9 cellular contexts compared by ENCODE assay signal in genomic region chr2:188788621-188789020, GRCh38.
DNase-seq lines count a peak whose midpoint lies in the region; ATAC-seq and TF ChIP-seq lines count a peak whose summit lies in the region.
"Had no signal": no experiment of that assay in that cellular context is flagged by ENCODE, and none has a peak within 500 bp of the region (broad histone marks: within the 10 kb centered on the region; RNA-seq: fewer than 3 reads in every experiment).

No MANE protein-coding gene starts in this region.

- H3K9me3 Mint-ChIP-seq in chondrocyte (ENCODE audit: low read depth), result peaks cover 5% of the 10 kb centered on the region

- peak overlapping the region; percentile 55 to 83 for H3K27ac ChIP-seq in left lung
- peak overlapping the region; percentile 70 to 89 (median 83) for H3K27ac ChIP-seq in thyroid gland

- H3K9me3 ChIP-seq in left lung (no peaks in the 10 kb centered on the region), thyroid gland (no peaks in the 10 kb centered on the region)

- H3K36me3 ChIP-seq in left lung (no peaks in the 10 kb centered on the region), thyroid gland (no peaks in the 10 kb centered on the region)

- peak overlapping the region; percentile 28 for H3K4me3 Mint-ChIP-seq in chondrocyte (ENCODE audit: unreplicated experiment)

- no peaks in the 10 kb centered on the region for H3K4me1 ChIP-seq in left lung
- peaks cover 11 to 31% of the 10 kb centered on the region in 2 donors for H3K4me1 ChIP-seq in thyroid gland

- H3K36me3 Mint-ChIP-seq in chondrocyte (ENCODE audit: low read depth), result no peaks in the 10 kb centered on the region

- peak overlapping the region; percentile 98 for H3K27ac Mint-ChIP-seq in chondrocyte (ENCODE audit: unreplicated experiment)

- peaks cover 63% of the 10 kb centered on the region for H3K4me1 Mint-ChIP-seq in chondrocyte (ENCODE audit: low read depth)

- TF ChIP-seq CTCF in chondrocyte (IDR thresholded peaks at IDR 0.05), result no peak
- TF ChIP-seq CTCF in left lung (IDR thresholded peaks at IDR 0.05), result no peak
- TF ChIP-seq CTCF in thyroid gland (IDR thresholded peaks at IDR 0.05), result no peak

- no peaks in the 10 kb centered on the region for H3K27me3 Mint-ChIP-seq in chondrocyte (ENCODE audit: low read depth)

- no peak for TF ChIP-seq POLR2A in thyroid gland (IDR thresholded peaks at IDR 0.05)

- H3K4me3 ChIP-seq in left lung, result no peak overlapping the region
- no peak overlapping the region for H3K4me3 ChIP-seq in thyroid gland (replicated peaks in 1 of 3)

- intact Hi-C loops in left lung (cut with DNase I), result no loop called here
- intact Hi-C loops in thyroid gland (cut with DNase I), result no loop called here

- DNase-seq in M059J (ENCODE audit: low read depth) (peak; percentile 83), chondrocyte (ENCODE audit: low spot score) (no peak), left lung (peak in 1 of 2 donors; percentile 51), thyroid gland (peak; percentile 65 to 71), NCI-H1092 (lab: John Stamatoyannopoulos, UW) (no peak), left lobe of liver (ENCODE audit: low spot score) (no peak)
- DNase-seq in activated T-cell treated with anti-CD3 and anti-CD28 coated beads, Interleukin-2, amount 50 U/mL, for 48 hours, result no peak
- no peak for DNase-seq in activated CD4-positive, CD25-positive, alpha-beta regulatory T cell treated with anti-CD3 and anti-CD28 coated beads, Interleukin-2, amount 50 U/mL, for 72 hours
- DNase-seq: NCI-H510A treated with DMSO at 0.1 percent for 48 hours had no signal

- H3K27me3 ChIP-seq in left lung, result no peaks in the 10 kb centered on the region
- no peaks in the 10 kb centered on the region for H3K27me3 ChIP-seq in thyroid gland

- ATAC-seq in left lung (peak; percentile 57), left lobe of liver (no peak)

Comparison
In these comparisons a context has a peak if more than half of its experiments do, and no peak if none do; other contexts are left out.
1. DNase-seq: peak in M059J (single experiment) and thyroid gland (2 of 2); none in chondrocyte (single experiment), activated T-cell treated with anti-CD3 and anti-CD28 coated beads, Interleukin-2, amount 50 U/mL, for 48 hours (0 of 2), NCI-H1092 (single experiment), left lobe of liver (single experiment) and activated CD4-positive, CD25-positive, alpha-beta regulatory T cell treated with anti-CD3 and anti-CD28 coated beads, Interleukin-2, amount 50 U/mL, for 72 hours (single experiment).